In the genomic region with DNA sequence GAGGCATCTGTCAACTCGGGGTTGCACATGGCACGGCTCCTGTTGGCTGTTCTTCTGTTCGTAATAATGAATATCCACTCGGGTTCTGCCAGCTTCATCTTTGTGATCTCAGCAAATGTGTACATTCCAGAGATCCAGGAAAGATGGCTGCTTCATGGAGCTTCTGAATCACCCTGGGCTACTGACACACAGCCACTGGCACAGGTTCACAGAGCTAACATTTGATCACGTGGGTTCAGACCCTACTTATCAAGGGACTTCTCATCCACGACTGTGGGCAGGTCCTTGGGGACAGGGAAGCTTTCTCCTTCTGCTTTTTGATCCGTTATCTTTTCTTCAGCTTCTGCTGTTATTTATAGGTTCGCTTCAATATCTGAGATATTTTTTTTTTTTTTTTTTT, we compare ENCODE assay signal across 17 cellular contexts. TPM values are rescaled to one million over a fixed set of nuclear protein-coding genes. Genes with fewer than 3 reads are reported as not detected.
"Had no signal": no experiment of that assay in that cellular context is flagged by ENCODE, and none has a peak within 500 bp of the region (broad histone marks: within the 10 kb centered on the region; RNA-seq: fewer than 3 reads in every experiment).

No MANE protein-coding gene starts in this region.

- H3K4me3 ChIP-seq: dorsolateral prefrontal cortex, vagina had no signal

- H3K36me3 ChIP-seq: vagina had no signal

- H3K9me3 ChIP-seq: vagina had no signal

- H3K27me3 ChIP-seq: dorsolateral prefrontal cortex, vagina had no signal

- DNase-seq: activated CD4-positive, alpha-beta T cell treated with anti-CD3 and anti-CD28 coated beads for 1 hour; activated gamma-delta T cell; amniotic stem cell; central memory CD4-positive, alpha-beta T cell; foreskin melanocyte; kidney; midbrain; occipital lobe; retina; T-cell; trophoblast cell; WERI-Rb-1 had no signal

- H3K27ac ChIP-seq: dorsolateral prefrontal cortex, vagina, WERI-Rb-1 had no signal

- ATAC-seq: activated naive CD4-positive, alpha-beta T cell treated with anti-CD3 and anti-CD28 coated beads, Interleukin-2, amount 50 U/mL, for 72 hours; left lobe of liver; T-cell had no signal

- H3K4me1 ChIP-seq: vagina had no signal

RNA-seq across cellular contexts. Expression of gene PPP1R3G, which starts 18.1 kb away (rescaled TPM):
- polyA plus RNA-seq: neural cell had no signal
